In genomic region chr9:130662927-130663257, GRCh38 we compare ENCODE assay signal across 14 cellular contexts. TPM values are rescaled to one million over a fixed set of nuclear protein-coding genes. Genes with fewer than 3 reads are reported as not detected.
DNase-seq lines count a peak whose midpoint lies in the region; ATAC-seq and TF ChIP-seq lines count a peak whose summit lies in the region.
"Had no signal": no experiment of that assay in that cellular context is flagged by ENCODE, and none has a peak within 500 bp of the region (broad histone marks: within the 10 kb centered on the region; RNA-seq: fewer than 3 reads in every experiment).

No MANE protein-coding gene starts in this region.

- peak overlapping the region; percentile 30 for H3K4me2 ChIP-seq in mammary epithelial cell (ENCODE audit: insufficient read depth, low read depth, low read length)

- ATAC-seq in activated T-cell treated with anti-CD3 and anti-CD28 coated beads, Interleukin-2, amount 50 U/mL, for 4 hours = peak; percentile 7 to 8
- no peak for ATAC-seq in thoracic aorta (ENCODE audit: insufficient number of reproducible peaks, low FRiP score, low read depth)

- H3K27me3 Mint-ChIP-seq in activated T-cell treated with anti-CD3 and anti-CD28 coated beads, Interleukin-2, amount 50 U/mL, for 4 hours (ENCODE audit: low read depth) = peaks cover 78% of the 10 kb centered on the region

- peaks cover 4% of the 10 kb centered on the region for H3K9me3 ChIP-seq in mammary epithelial cell (replicated peaks; ENCODE audit: insufficient read depth, low read length)
- H3K9me3 ChIP-seq in breast epithelium = peaks cover 0 to 3% of the 10 kb centered on the region in 2 donors
- no peaks in the 10 kb centered on the region for H3K9me3 ChIP-seq in thoracic aorta
- H3K9me3 ChIP-seq: tibial artery had no signal

- no peaks in the 10 kb centered on the region for H4K20me1 ChIP-seq in mammary epithelial cell (ENCODE audit: insufficient read depth, low read length)

- peaks cover 10% of the 10 kb centered on the region for H3K4me1 ChIP-seq in mammary epithelial cell (ENCODE audit: insufficient read depth, low read length)
- H3K4me1 ChIP-seq in breast epithelium = peaks cover 22 to 34% of the 10 kb centered on the region in 2 donors
- peaks cover 42 to 73% of the 10 kb centered on the region in 2 donors for H3K4me1 ChIP-seq in thoracic aorta (ENCODE audit: control insufficient read depth in 1 of 2, low read depth in 2 of 2)

- no peaks in the 10 kb centered on the region for H3K36me3 ChIP-seq in mammary epithelial cell (ENCODE audit: insufficient read depth, low read length)
- H3K36me3 ChIP-seq in breast epithelium = no peaks in the 10 kb centered on the region
- no peaks in the 10 kb centered on the region for H3K36me3 ChIP-seq in thoracic aorta
- H3K36me3 ChIP-seq: tibial artery had no signal

- H3K36me3 Mint-ChIP-seq in activated T-cell treated with anti-CD3 and anti-CD28 coated beads, Interleukin-2, amount 50 U/mL, for 4 hours (ENCODE audit: insufficient read depth) = no peaks in the 10 kb centered on the region

- dilution Hi-C loops in mammary epithelial cell (cut with HindIII; ENCODE audit: low sequenced_read_pairs) = no loop called here

- H2AFZ ChIP-seq in mammary epithelial cell (ENCODE audit: low read depth, low read length) = no peak overlapping the region

- WGBS in mammary epithelial cell (ENCODE audit: low coverage, missing lambda C conversion rate) = 22% methylated on average over 9 of the region's 16 CpGs

- H3K4me3 Mint-ChIP-seq in activated T-cell treated with anti-CD3 and anti-CD28 coated beads, Interleukin-2, amount 50 U/mL, for 4 hours = peak overlapping the region; percentile 73

- BruUV-seq in mammary epithelial cell (replicated peaks; lab: Mats Ljungman, UMichigan) = no TSS peak

- no peak overlapping the region for H3K9ac ChIP-seq in mammary epithelial cell (ENCODE audit: insufficient read depth, low read length)

- in situ Hi-C loops in mammary epithelial cell (cut with MboI; ENCODE audit: low sequenced_read_pairs in 2 of 2) = no loop called here

- H3K79me2 ChIP-seq in mammary epithelial cell (ENCODE audit: insufficient read depth, low read length) = no peaks in the 10 kb centered on the region

- no peak for DNase-seq in mammary epithelial cell
- no peak for DNase-seq in breast epithelium (ENCODE audit: low spot score in 2 of 2)
- no peak for DNase-seq in activated T-cell treated with anti-CD3 and anti-CD28 coated beads, Interleukin-2, amount 50 U/mL, for 4 hours
- DNase-seq in left kidney (ENCODE audit: low read depth, low spot score) = peak; percentile 16
- DNase-seq in thoracic aorta (ENCODE audit: low spot score) = no peak
- DNase-seq in NCI-H1105 (lab: John Stamatoyannopoulos, UW) = no peak
- no peak for DNase-seq in NCI-H1092 treated with DMSO at 0.1 percent for 48 hours (lab: John Stamatoyannopoulos, UW)
- no peak for DNase-seq in NCI-H1048 (lab: John Stamatoyannopoulos, UW)
- DNase-seq: C1 segment of cervical spinal cord, dermis blood vessel endothelial cell, HCEC 1CT, NCI-H226, tibial artery had no signal

- H3K27ac ChIP-seq in mammary epithelial cell (ENCODE audit: insufficient read depth, low read depth, low read length) (no peak overlapping the region), breast epithelium (no peak overlapping the region), thoracic aorta (no peak overlapping the region)
- H3K27ac ChIP-seq: tibial artery had no signal

- no peak for TF ChIP-seq CTCF in mammary epithelial cell (conservative IDR thresholded peaks at IDR 0.05 in 1 of 2, IDR thresholded peaks at IDR 0.05 in 1 of 2; ENCODE audit: extremely low read depth in 1 of 2, insufficient read depth in 1 of 2, low read depth in 1 of 2, low read length in 2 of 2)
- no peak for TF ChIP-seq CTCF in breast epithelium (IDR thresholded peaks at IDR 0.05)
- no peak for TF ChIP-seq CTCF in thoracic aorta (IDR thresholded peaks at IDR 0.05)

- intact Hi-C loops in mammary epithelial cell (cut with micrococcal nuclease) = no loop called here
- intact Hi-C loops in breast epithelium (cut with DNase I; ENCODE audit: low total_unique reads) = loop anchor here (5.0 kb wide), 1 partner anchor 1006 kb away; no protein-coding TSS in a partner anchor

- peaks cover 26% of the 10 kb centered on the region for H3K4me1 Mint-ChIP-seq in activated T-cell treated with anti-CD3 and anti-CD28 coated beads, Interleukin-2, amount 50 U/mL, for 4 hours (ENCODE audit: low read depth)

- CTCF ChIA-PET in mammary epithelial cell (lab: Charles Lee; ENCODE audit: low non-redundant PET) = no interaction called here

- H3K4me3 ChIP-seq in mammary epithelial cell (replicated peaks in 1 of 3; ENCODE audit: insufficient read depth in 1 of 3, low read depth in 2 of 3, low read length in 3 of 3) (no peak overlapping the region), breast epithelium (peak overlapping the region in 1 of 3 donors; percentile 56), thoracic aorta (peak overlapping the region; percentile 43)
- H3K4me3 ChIP-seq: lung had no signal

- H3K9me3 Mint-ChIP-seq in activated T-cell treated with anti-CD3 and anti-CD28 coated beads, Interleukin-2, amount 50 U/mL, for 4 hours = no peaks in the 10 kb centered on the region

- H3K27me3 ChIP-seq in mammary epithelial cell (ENCODE audit: insufficient read depth, low read length) (peaks cover 87% of the 10 kb centered on the region), breast epithelium (peaks cover 30 to 100% of the 10 kb centered on the region in 2 donors), thoracic aorta (replicated peaks; ENCODE audit: insufficient read depth) (peaks cover 20% of the 10 kb centered on the region)

- no peak for TF ChIP-seq POLR2A in breast epithelium (IDR thresholded peaks at IDR 0.05)

RNA-seq across cellular contexts. Expression of gene PRDM12, which starts 1.5 kb away (rescaled TPM):
- not detected for total RNA-seq in mammary epithelial cell
- polyA plus RNA-seq in mammary epithelial cell = not detected
- not detected for polyA minus RNA-seq in mammary epithelial cell
- not detected for total RNA-seq in breast epithelium
- total RNA-seq in activated T-cell treated with anti-CD3 and anti-CD28 coated beads, Interleukin-2, amount 50 U/mL, for 4 hours = under 1 TPM; 0.08 to 0.18 (median 0.14) TPM
- total RNA-seq in thoracic aorta = not detected
- total RNA-seq: dermis blood vessel endothelial cell had no signal

RNA-seq across cellular contexts. Expression of gene EXOSC2, which starts 30.7 kb away (rescaled TPM):
- total RNA-seq in mammary epithelial cell (10 to 100 TPM; 17.0 to 37.6 TPM), breast epithelium (10 to 100 TPM; 17.8 to 32.2 (median 30.2) TPM), thoracic aorta (10 to 100 TPM; 12.3 to 33.3 TPM)
- polyA plus RNA-seq in mammary epithelial cell = 41.6 TPM
- polyA minus RNA-seq in mammary epithelial cell = 56.0 TPM
- 100 to 1,000 TPM; 112 to 116 (median 113) TPM for total RNA-seq in activated T-cell treated with anti-CD3 and anti-CD28 coated beads, Interleukin-2, amount 50 U/mL, for 4 hours
